Comparison of ENCODE assay signal across 21 cellular contexts in the genomic region with DNA sequence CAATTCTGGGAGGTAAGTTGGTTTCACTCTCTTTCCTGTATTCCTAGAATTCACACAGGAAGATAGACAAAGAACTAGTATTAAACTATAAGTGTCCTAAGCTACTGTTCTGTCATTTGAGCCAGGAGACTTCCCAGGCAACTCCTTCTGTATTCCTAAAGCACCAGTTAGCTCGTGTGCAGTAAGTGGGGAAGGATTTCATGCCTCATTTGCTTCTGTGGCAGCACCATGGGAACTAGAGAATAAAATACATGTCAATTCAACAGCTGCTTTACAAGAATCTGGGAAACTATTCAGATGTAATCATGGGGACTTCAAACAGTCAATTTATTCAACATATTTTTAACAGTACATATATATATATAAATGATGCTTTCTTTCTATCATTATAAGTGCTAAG.
DNase-seq lines count a peak whose midpoint lies in the region; ATAC-seq lines count a peak whose summit lies in the region.
"Had no signal": no experiment of that assay in that cellular context is flagged by ENCODE, and none has a peak within 500 bp of the region (broad histone marks: within the 10 kb centered on the region; RNA-seq: fewer than 3 reads in every experiment).

No MANE protein-coding gene starts in this region.

- intact Hi-C loops in head of caudate nucleus (cut with DNase I), result no loop called here

- in situ Hi-C loops in ACHN (cut with HindIII; ENCODE audit: low pct_ligation_motif_present, low pct_unique_long_range_greater_than_20kb, low sequenced_read_pairs), result no loop called here

- DNase-seq in ACHN, result peak; percentile 38
- DNase-seq in NCI-H1694 treated with DMSO at 0.1 percent for 48 hours (lab: John Stamatoyannopoulos, UW), result peak; percentile 40
- peak; percentile 5 for DNase-seq in OCI-M1 (lab: John Stamatoyannopoulos, UW)
- DNase-seq in myocyte (ENCODE audit: low read depth), result peak; percentile 18
- no peak for DNase-seq in hippocampal formation (lab: John Stamatoyannopoulos, UW)
- DNase-seq in head of caudate nucleus, result no peak
- DNase-seq: activated CD4-positive, alpha-beta memory T cell treated with anti-CD3 and anti-CD28 coated beads, Interleukin-2, amount 10 ng/mL, durations not matched to agents 7 days and 5 days; activated CD4-positive, CD25-positive, alpha-beta regulatory T cell treated with anti-CD3 and anti-CD28 coated beads, Interleukin-2, amount 50 U/mL, for 72 hours; aorta; CD4-positive, alpha-beta T cell; DMS 273 treated with DMSO at 0.1 percent for 48 hours; heart left ventricle; HFFc6; mesenchymal stem cell; NCI-H1436; RPMI8226; stimulated activated CD4-positive, alpha-beta T cell treated with anti-CD3 and anti-CD28 coated beads, Interleukin-2, amount 100 ng/mL, for 48 hours had no signal

- ATAC-seq in HG03097 (IDR thresholded peaks at IDR 0.05; ENCODE audit: low FRiP score, unreplicated experiment), result no peak
- ATAC-seq: GM23338; heart left ventricle; left lobe of liver; stimulated activated effector memory CD8-positive, alpha-beta T cell treated with anti-CD3 and anti-CD28 coated beads, Interleukin-12 subunit alpha, Interleukin-12 subunit beta, amount 100 ng/mL, for 72 hours had no signal

Comparison
In these comparisons a context has a peak if more than half of its experiments do, and no peak if none do; other contexts are left out.
1. DNase-seq: peak in ACHN (single experiment), NCI-H1694 treated with DMSO at 0.1 percent for 48 hours (single experiment), OCI-M1 (single experiment) and myocyte (single experiment); none in hippocampal formation (0 of 2) and head of caudate nucleus (0 of 42).